In the genomic region with DNA sequence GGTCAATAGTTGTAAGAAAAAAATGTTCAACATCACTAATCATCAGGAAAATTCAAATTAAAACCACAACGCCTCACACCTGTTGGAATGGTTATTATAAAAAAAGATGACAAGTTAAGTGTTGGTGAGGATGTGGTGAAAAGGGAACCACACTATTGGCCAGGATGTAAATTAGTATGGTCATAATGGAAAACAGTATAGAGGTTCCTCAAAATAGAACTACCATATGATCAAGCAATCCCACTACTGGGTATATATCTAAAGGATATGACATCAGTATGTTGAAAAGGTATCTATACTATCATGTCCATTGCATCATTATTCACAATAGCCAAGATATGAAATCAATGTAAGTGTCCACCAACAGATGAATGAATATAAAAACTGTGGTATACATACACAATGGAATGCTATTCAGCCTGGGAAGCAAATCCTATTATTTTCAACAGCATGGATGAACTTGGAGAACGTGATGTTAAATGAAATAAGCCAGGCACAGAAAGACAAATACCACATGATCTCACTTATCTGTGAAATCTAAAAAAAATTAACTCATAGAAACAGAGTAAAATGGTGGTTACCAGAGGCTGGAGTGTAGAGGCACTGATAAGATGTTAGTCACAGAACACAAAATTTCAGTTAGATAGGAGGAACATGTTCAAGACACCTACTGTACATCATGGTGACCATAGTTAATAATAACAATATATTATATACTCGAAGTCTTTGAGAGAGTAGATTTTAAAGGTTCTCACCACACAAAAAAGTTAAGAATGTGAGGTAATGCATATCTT, we compare ENCODE assay signal across 11 cellular contexts. TPM values are rescaled to one million over a fixed set of nuclear protein-coding genes. Genes with fewer than 3 reads are reported as not detected.
DNase-seq lines count a peak whose midpoint lies in the region; ATAC-seq, FAIRE-seq and TF ChIP-seq lines count a peak whose summit lies in the region.
"Had no signal": no experiment of that assay in that cellular context is flagged by ENCODE, and none has a peak within 500 bp of the region (broad histone marks: within the 10 kb centered on the region; RNA-seq: fewer than 3 reads in every experiment).

No MANE protein-coding gene starts in this region.

- H3K4me1 ChIP-seq in psoas muscle = peaks cover 59% of the 10 kb centered on the region

- intact Hi-C loops in psoas muscle (cut with DNase I) = no loop called here

- TF ChIP-seq POLR2A in GM12892 (IDR thresholded peaks at IDR 0.05; ENCODE audit: low read depth, low read length) (no peak), GM12891 (IDR thresholded peaks at IDR 0.05; ENCODE audit: low read depth, low read length) (no peak)

- H3K4me3 ChIP-seq in psoas muscle = no peak overlapping the region

- TF ChIP-seq CTCF in psoas muscle (IDR thresholded peaks at IDR 0.05) = no peak

- no peaks in the 10 kb centered on the region for H3K9me3 ChIP-seq in psoas muscle

- WGBS in psoas muscle, 3 donors = 87 to 92% (median 89%) methylated on average over 3 of the region's 3 CpGs

- H3K27ac ChIP-seq in psoas muscle = no peak overlapping the region

- DNase-seq in GM12892 (ENCODE audit: insufficient read length) (no peak), MV-4-11 (lab: John Stamatoyannopoulos, UW) (peak; percentile 23), GM12891 (ENCODE audit: insufficient read length, low spot score) (no peak), psoas muscle (no peak)
- DNase-seq in activated T-cell treated with anti-CD3 and anti-CD28 coated beads, Interleukin-2, amount 50 U/mL, for 1 hour = no peak
- DNase-seq: NCI-H1417 treated with DMSO at 0.1 percent for 48 hours; stimulated activated CD4-positive, alpha-beta T cell treated with anti-CD3 and anti-CD28 coated beads, Interleukin-4, amount 100 ng/mL, for 4 hours; trophoblast cell had no signal

- ATAC-seq in GM19467 (IDR thresholded peaks at IDR 0.05; ENCODE audit: unreplicated experiment) (peak; percentile 89), HG02981 (IDR thresholded peaks at IDR 0.05; ENCODE audit: unreplicated experiment) (peak; percentile 93), psoas muscle (no peak)
- no peak for ATAC-seq in activated CD4-positive, CD25-positive, alpha-beta regulatory T cell treated with anti-CD3 and anti-CD28 coated beads, Interleukin-2, amount 50 U/mL, for 24 hours

- FAIRE-seq in GM12892 (lab: Jason Lieb, UNC) (peak; percentile 83), GM12891 (lab: Jason Lieb, UNC) (no peak)

- no peaks in the 10 kb centered on the region for H3K36me3 ChIP-seq in psoas muscle (ENCODE audit: insufficient read depth in 1 of 2, low read depth in 1 of 2)

- no peaks in the 10 kb centered on the region for H3K27me3 ChIP-seq in psoas muscle (ENCODE audit: insufficient read depth in 3 of 3, low read length in 2 of 3)

TF ChIP-seq in GM12891, 5 proteins besides CTCF, POLR2A, EP300 and RAD21:
- TF ChIP-seq POU2F2 (IDR thresholded peaks at IDR 0.05; ENCODE audit: low read depth, low read length) (no peak), TAF1 (IDR thresholded peaks at IDR 0.05; ENCODE audit: low read depth, low read length) (no peak), PAX5 (IDR thresholded peaks at IDR 0.05; ENCODE audit: insufficient read depth, low read length, severe bottlenecking) (no peak), POLR2AphosphoS5 (IDR thresholded peaks at IDR 0.05; ENCODE audit: low read depth, low read length) (no peak), SPI1 (IDR thresholded peaks at IDR 0.05; ENCODE audit: low read depth, low read length) (no peak)

RNA-seq across cellular contexts. Expression of a gene that starts 56.6 kb away (rescaled TPM):
- 34.0 TPM for polyA plus RNA-seq in GM12892 (2012; ENCODE audit: missing spikeins)
- 10.0 TPM for polyA plus RNA-seq in GM12891 (2012; ENCODE audit: low read depth, missing spikeins)
- total RNA-seq in psoas muscle = 100 to 1,000 TPM in 1 of 4 donors, 10 to 100 TPM in 3; 36.9 to 127 (median 93.4) TPM
- polyA plus RNA-seq in psoas muscle = 100 to 1,000 TPM in 1 of 3 donors, 10 to 100 TPM in 1, 1 to 10 TPM in 1; 3.1 to 105 (median 36.7) TPM

Comparison
In these comparisons a context has a peak if more than half of its experiments do, and no peak if none do; other contexts are left out.
1. ATAC-seq: peak in GM19467 (single experiment) and HG02981 (single experiment); none in activated CD4-positive, CD25-positive, alpha-beta regulatory T cell treated with anti-CD3 and anti-CD28 coated beads, Interleukin-2, amount 50 U/mL, for 24 hours (0 of 2) and psoas muscle (0 of 4).